13 cellular contexts compared by ENCODE assay signal in genomic region chr10:50409965-50410811, GRCh38.
A peak's percentile ranks its signal among the peaks of the same experiment; 100 is the strongest.
DNase-seq lines count a peak whose midpoint lies in the region; ATAC-seq and TF ChIP-seq lines count a peak whose summit lies in the region.
"Had no signal": no experiment of that assay in that cellular context is flagged by ENCODE, and none has a peak within 500 bp of the region (broad histone marks: within the 10 kb centered on the region; RNA-seq: fewer than 3 reads in every experiment).

No MANE protein-coding gene starts in this region.

- H3K4me1 ChIP-seq in left lung = peaks cover 0 to 46% of the 10 kb centered on the region in 2 donors

- H3K9me3 ChIP-seq in left lung = no peaks in the 10 kb centered on the region

- H3K4me3 Mint-ChIP-seq in activated naive CD4-positive, alpha-beta T cell treated with anti-CD3 and anti-CD28 coated beads, Interleukin-2, amount 10 ng/mL, durations not matched to agents 7 days and 5 days = no peak overlapping the region
- no peak overlapping the region for H3K4me3 Mint-ChIP-seq in activated T-helper 17 cell treated with anti-CD3 and anti-CD28 coated beads, Interleukin-2, amount 50 U/mL, for 72 hours

- H3K36me3 ChIP-seq in left lung = no peaks in the 10 kb centered on the region

- intact Hi-C loops in left lung (cut with DNase I) = no loop called here

- no peaks in the 10 kb centered on the region for H3K27me3 Mint-ChIP-seq in activated naive CD4-positive, alpha-beta T cell treated with anti-CD3 and anti-CD28 coated beads, Interleukin-2, amount 10 ng/mL, durations not matched to agents 7 days and 5 days
- no peaks in the 10 kb centered on the region for H3K27me3 Mint-ChIP-seq in activated T-helper 17 cell treated with anti-CD3 and anti-CD28 coated beads, Interleukin-2, amount 50 U/mL, for 72 hours

- H3K4me3 ChIP-seq in fibroblast of villous mesenchyme (ENCODE audit: low read depth, low read length) = no peak overlapping the region
- no peak overlapping the region for H3K4me3 ChIP-seq in left lung

- in situ Hi-C loops in GM13977 (cut with MboI; ENCODE audit: low pct_unique_long_range_greater_than_20kb, low sequenced_read_pairs, unreplicated experiment) = no loop called here

- H3K27me3 ChIP-seq in left lung = no peaks in the 10 kb centered on the region

- peaks cover 6% of the 10 kb centered on the region for H3K4me1 Mint-ChIP-seq in activated naive CD4-positive, alpha-beta T cell treated with anti-CD3 and anti-CD28 coated beads, Interleukin-2, amount 10 ng/mL, durations not matched to agents 7 days and 5 days
- peaks cover 11% of the 10 kb centered on the region for H3K4me1 Mint-ChIP-seq in activated T-helper 17 cell treated with anti-CD3 and anti-CD28 coated beads, Interleukin-2, amount 50 U/mL, for 72 hours

- H3K36me3 Mint-ChIP-seq in activated naive CD4-positive, alpha-beta T cell treated with anti-CD3 and anti-CD28 coated beads, Interleukin-2, amount 50 U/mL, for 72 hours = peaks cover 6 to 15% of the 10 kb centered on the region in 2 donors
- H3K36me3 Mint-ChIP-seq in activated naive CD4-positive, alpha-beta T cell treated with anti-CD3 and anti-CD28 coated beads, Interleukin-2, amount 10 ng/mL, durations not matched to agents 7 days and 5 days = no peaks in the 10 kb centered on the region
- no peaks in the 10 kb centered on the region for H3K36me3 Mint-ChIP-seq in activated T-helper 17 cell treated with anti-CD3 and anti-CD28 coated beads, Interleukin-2, amount 50 U/mL, for 72 hours (ENCODE audit: low read depth)

- DNase-seq in activated naive CD4-positive, alpha-beta T cell treated with anti-CD3 and anti-CD28 coated beads, Interleukin-2, amount 50 U/mL, for 72 hours (ENCODE audit: low spot score in 2 of 2) = no peak
- DNase-seq in activated naive CD4-positive, alpha-beta T cell treated with anti-CD3 and anti-CD28 coated beads, Interleukin-2, amount 10 ng/mL, durations not matched to agents 7 days and 5 days = no peak
- DNase-seq in fibroblast of villous mesenchyme (ENCODE audit: low read depth) = peak; percentile 70
- no peak for DNase-seq in NCI-H2107 treated with DMSO at 0.1 percent for 48 hours (lab: John Stamatoyannopoulos, UW; ENCODE audit: unreplicated experiment)
- no peak for DNase-seq in left lung
- DNase-seq in stimulated activated CD4-positive, alpha-beta T cell treated with anti-CD3 and anti-CD28 coated beads, Interleukin-4, amount 100 ng/mL, for 4 hours = no peak
- DNase-seq in GM13977 (ENCODE audit: low spot score) = no peak
- DNase-seq: activated gamma-delta T cell, DMS79, left ventricle myocardium superior, NCI-H1417 treated with DMSO at 0.1 percent for 48 hours, NCI-H526 treated with DMSO at 0.1 percent for 48 hours had no signal

- no peak overlapping the region for H3K27ac ChIP-seq in left lung

- TF ChIP-seq CTCF in fibroblast of villous mesenchyme (IDR thresholded peaks at IDR 0.05; ENCODE audit: insufficient read depth, low read depth, low read length) (no peak), left lung (IDR thresholded peaks at IDR 0.05) (no peak), GM13977 (IDR thresholded peaks at IDR 0.05; ENCODE audit: extremely low read depth, insufficient read depth, missing control alignments) (no peak)

- CTCF ChIA-PET in activated naive CD4-positive, alpha-beta T cell treated with anti-CD3 and anti-CD28 coated beads, Interleukin-2, amount 10 ng/mL, durations not matched to agents 7 days and 5 days (lab: Charles Lee) = interaction anchor here (1.9 kb wide), 1 partner anchor 10 kb away, joined by 6 read pairs; no protein-coding TSS in a partner anchor

- peak overlapping the region in 1 of 2 donors; percentile 31 for H3K27ac Mint-ChIP-seq in activated naive CD4-positive, alpha-beta T cell treated with anti-CD3 and anti-CD28 coated beads, Interleukin-2, amount 50 U/mL, for 72 hours
- no peak overlapping the region for H3K27ac Mint-ChIP-seq in activated naive CD4-positive, alpha-beta T cell treated with anti-CD3 and anti-CD28 coated beads, Interleukin-2, amount 10 ng/mL, durations not matched to agents 7 days and 5 days
- peak overlapping the region; percentile 57 for H3K27ac Mint-ChIP-seq in activated T-helper 17 cell treated with anti-CD3 and anti-CD28 coated beads, Interleukin-2, amount 50 U/mL, for 72 hours

- ATAC-seq in activated naive CD4-positive, alpha-beta T cell treated with anti-CD3 and anti-CD28 coated beads, Interleukin-2, amount 50 U/mL, for 72 hours = peak; percentile 26 to 78
- ATAC-seq in activated T-helper 17 cell treated with anti-CD3 and anti-CD28 coated beads, Interleukin-2, amount 50 U/mL, for 72 hours (replicated peaks) = peak; percentile 65
- ATAC-seq in left lung = no peak
- ATAC-seq: left ventricle myocardium superior had no signal

- H3K9me3 Mint-ChIP-seq in activated naive CD4-positive, alpha-beta T cell treated with anti-CD3 and anti-CD28 coated beads, Interleukin-2, amount 50 U/mL, for 72 hours = peaks cover 0 to 6% of the 10 kb centered on the region in 2 donors
- no peaks in the 10 kb centered on the region for H3K9me3 Mint-ChIP-seq in activated naive CD4-positive, alpha-beta T cell treated with anti-CD3 and anti-CD28 coated beads, Interleukin-2, amount 10 ng/mL, durations not matched to agents 7 days and 5 days
- no peaks in the 10 kb centered on the region for H3K9me3 Mint-ChIP-seq in activated T-helper 17 cell treated with anti-CD3 and anti-CD28 coated beads, Interleukin-2, amount 50 U/mL, for 72 hours
